1 cellular context compared by ENCODE assay signal in the genomic region with DNA sequence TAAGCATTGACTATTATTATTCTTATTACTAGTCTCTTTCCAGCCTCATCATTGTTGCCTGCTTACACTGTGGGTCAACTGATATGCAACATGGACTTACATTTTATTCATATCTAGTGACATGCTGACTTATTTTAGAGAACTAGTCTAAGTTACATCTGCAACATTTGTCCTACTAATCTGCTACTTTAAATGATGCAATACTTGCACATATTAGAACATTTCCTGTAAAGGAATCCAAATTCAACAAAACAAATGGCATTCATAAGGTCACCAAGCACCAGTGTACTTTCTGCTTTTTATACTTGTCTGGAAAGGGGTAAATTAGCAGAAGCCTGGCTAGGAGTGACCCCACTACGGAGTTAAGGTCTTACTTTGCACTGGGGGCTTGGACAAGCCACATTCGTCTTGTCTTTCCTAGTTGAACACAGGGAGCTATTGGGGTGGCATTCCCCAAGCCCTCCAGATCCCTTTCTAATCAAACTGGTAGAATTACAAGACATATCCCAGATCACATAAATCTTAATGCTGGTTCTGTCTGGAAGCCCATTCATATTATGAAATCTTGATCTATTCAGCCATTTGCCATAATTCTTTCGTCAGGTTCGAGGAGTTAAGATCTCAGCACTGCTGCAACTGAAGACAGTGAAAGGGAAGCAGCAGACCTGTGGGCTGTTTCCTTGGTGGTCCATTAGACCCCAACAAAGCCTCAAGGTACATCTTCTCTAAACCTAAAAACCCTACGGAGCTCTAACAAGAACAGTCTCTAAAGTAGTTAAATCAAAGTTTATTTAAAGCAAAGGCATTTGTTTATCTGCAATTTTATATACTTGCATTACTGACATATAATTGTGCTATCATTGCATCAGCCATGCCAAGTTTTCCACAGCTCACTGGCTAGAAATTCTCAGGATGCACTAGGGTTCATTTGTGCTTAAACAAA.
TF ChIP-seq lines count a peak whose summit lies in the region.

No MANE protein-coding gene starts in this region.

TF ChIP-seq in HCT116, 20 proteins besides CTCF, POLR2A, EP300 and RAD21 (continued from another document):
- TF ChIP-seq, protein P1, sequence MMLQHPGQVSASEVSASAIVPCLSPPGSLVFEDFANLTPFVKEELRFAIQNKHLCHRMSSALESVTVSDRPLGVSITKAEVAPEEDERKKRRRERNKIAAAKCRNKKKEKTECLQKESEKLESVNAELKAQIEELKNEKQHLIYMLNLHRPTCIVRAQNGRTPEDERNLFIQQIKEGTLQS (IDR thresholded peaks at IDR 0.05) = no peak
- TF ChIP-seq SP1 (IDR thresholded peaks at IDR 0.05; ENCODE audit: low read depth) (0 out of 2 replicates have a peak, but pooled peaks have one; percentile 34), SRF (IDR thresholded peaks at IDR 0.05; ENCODE audit: low read depth) (no peak), CEBPB (IDR thresholded peaks at IDR 0.05; ENCODE audit: low read depth) (peak; percentile 71)
